ENCODE assay signal across 19 cellular contexts in the genomic region with DNA sequence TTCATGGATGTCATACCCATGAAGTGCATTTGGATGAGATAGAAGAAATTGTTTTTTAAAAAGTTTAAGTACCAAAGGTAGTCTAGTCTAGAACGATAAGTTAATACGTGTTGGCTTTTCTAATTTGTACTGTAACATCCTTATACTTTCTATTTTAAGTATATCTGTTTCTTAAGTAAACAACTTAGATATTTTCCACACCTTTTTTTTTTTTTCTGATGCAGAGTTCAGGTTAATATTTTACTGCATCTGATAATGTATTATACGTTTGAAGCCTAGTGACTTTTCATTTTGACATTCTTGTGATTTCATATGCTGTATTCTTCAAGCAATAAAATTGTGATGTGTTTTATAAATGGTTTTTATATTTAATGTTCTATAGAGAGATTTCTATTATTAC.
"Had no signal": no experiment of that assay in that cellular context is flagged by ENCODE, and none has a peak within 500 bp of the region (broad histone marks: within the 10 kb centered on the region; RNA-seq: fewer than 3 reads in every experiment).

No MANE protein-coding gene starts in this region.

- H3K27me3 Mint-ChIP-seq: stimulated activated naive B cell treated with anti-CD40 and anti-IgM and Interleukin-4, amounts not matched to agents 10 μg/mL and 1 μg/mL and 100 μg/mL, for 72 hours; stimulated activated naive CD8-positive, alpha-beta T cell treated with anti-CD3 and anti-CD28 coated beads, Interleukin-15, amount 100 ng/mL, for 72 hours had no signal

- H3K4me3 Mint-ChIP-seq: nephron progenitor cell; stimulated activated naive B cell treated with anti-CD40 and anti-IgM and Interleukin-4, amounts not matched to agents 10 μg/mL and 1 μg/mL and 100 μg/mL, for 72 hours; stimulated activated naive CD8-positive, alpha-beta T cell treated with anti-CD3 and anti-CD28 coated beads, Interleukin-15, amount 100 ng/mL, for 72 hours had no signal

- H3K4me3 ChIP-seq: dorsolateral prefrontal cortex, heart left ventricle, psoas muscle, right lobe of liver, spleen, thoracic aorta, transverse colon had no signal

- H3K4me1 Mint-ChIP-seq: nephron progenitor cell had no signal

- H3K9me3 ChIP-seq: heart left ventricle, psoas muscle, right lobe of liver, spleen, thoracic aorta, transverse colon had no signal

- H3K27ac Mint-ChIP-seq: stimulated activated naive B cell treated with anti-CD40 and anti-IgM and Interleukin-4, amounts not matched to agents 10 μg/mL and 1 μg/mL and 100 μg/mL, for 72 hours; stimulated activated naive CD8-positive, alpha-beta T cell treated with anti-CD3 and anti-CD28 coated beads, Interleukin-15, amount 100 ng/mL, for 72 hours had no signal

- DNase-seq: cortex of kidney; dorsolateral prefrontal cortex; effector CD8-positive, alpha-beta T cell; heart left ventricle; hippocampal formation; mammary epithelial cell; nephron progenitor cell; psoas muscle; retina; right lobe of liver; spleen; stimulated activated CD4-positive, alpha-beta T cell treated with anti-CD3 and anti-CD28 coated beads, Interleukin-15, amount 100 ng/mL, for 24 hours; stimulated activated CD4-positive, alpha-beta T cell treated with anti-CD3 and anti-CD28 coated beads, Interleukin-1b, Interleukin-23, amount 100 ng/mL, for 48 hours; stimulated activated CD4-positive, alpha-beta T cell treated with anti-CD3 and anti-CD28 coated beads, Interleukin-4, amount 100 ng/mL, for 24 hours; stimulated activated naive B cell treated with anti-CD40 and anti-IgM and Interleukin-4, amounts not matched to agents 10 μg/mL and 1 μg/mL and 100 μg/mL, for 72 hours; stimulated activated naive CD8-positive, alpha-beta T cell treated with anti-CD3 and anti-CD28 coated beads, Interleukin-15, amount 100 ng/mL, for 72 hours; substantia nigra; transverse colon had no signal

- H3K9me3 Mint-ChIP-seq: nephron progenitor cell; stimulated activated naive B cell treated with anti-CD40 and anti-IgM and Interleukin-4, amounts not matched to agents 10 μg/mL and 1 μg/mL and 100 μg/mL, for 72 hours; stimulated activated naive CD8-positive, alpha-beta T cell treated with anti-CD3 and anti-CD28 coated beads, Interleukin-15, amount 100 ng/mL, for 72 hours had no signal

- H3K27ac ChIP-seq: dorsolateral prefrontal cortex, heart left ventricle, psoas muscle, right lobe of liver, thoracic aorta had no signal

- H3K27me3 ChIP-seq: dorsolateral prefrontal cortex, heart left ventricle, right lobe of liver, spleen, transverse colon had no signal

- ATAC-seq: heart left ventricle; psoas muscle; right lobe of liver; stimulated activated naive B cell treated with anti-CD40 and anti-IgM and Interleukin-4, amounts not matched to agents 10 μg/mL and 1 μg/mL and 100 μg/mL, for 72 hours; stimulated activated naive CD8-positive, alpha-beta T cell treated with anti-CD3 and anti-CD28 coated beads, Interleukin-15, amount 100 ng/mL, for 72 hours had no signal

- H3K4me1 ChIP-seq: right lobe of liver had no signal
